In the genomic region with DNA sequence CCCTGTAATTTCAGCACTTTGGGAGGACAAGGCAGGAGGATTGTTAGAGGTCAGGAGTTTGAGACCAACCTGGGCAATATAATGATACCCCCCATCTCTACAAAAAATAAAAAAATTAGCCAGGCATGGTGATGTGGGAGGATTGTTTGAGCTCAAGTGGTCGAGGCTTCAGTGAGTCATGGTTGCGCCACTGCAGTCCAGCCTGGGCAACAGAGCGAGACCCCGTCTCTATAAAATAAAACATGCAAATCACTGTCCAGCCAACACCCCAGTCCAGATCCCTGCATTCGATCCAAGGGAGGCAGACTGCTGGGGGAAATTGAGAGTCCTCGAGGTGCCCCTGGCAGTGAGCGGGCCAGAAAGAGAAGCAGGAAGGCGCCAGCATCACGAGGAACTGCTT, we compare ENCODE assay signal across 23 cellular contexts. TPM values are rescaled to one million over a fixed set of nuclear protein-coding genes. Genes with fewer than 3 reads are reported as not detected.
DNase-seq lines count a peak whose midpoint lies in the region; ATAC-seq and TF ChIP-seq lines count a peak whose summit lies in the region.
"Had no signal": no experiment of that assay in that cellular context is flagged by ENCODE, and none has a peak within 500 bp of the region (broad histone marks: within the 10 kb centered on the region; RNA-seq: fewer than 3 reads in every experiment).

No MANE protein-coding gene starts in this region.

- H3K4me3 ChIP-seq in CD4-positive, CD25-positive, alpha-beta regulatory T cell (ENCODE audit: low read depth, low read length), result no peak overlapping the region
- no peak overlapping the region for H3K4me3 ChIP-seq in Caco-2 (ENCODE audit: low read depth, low read length)
- H3K4me3 ChIP-seq: MG63 had no signal

- peak overlapping the region; percentile 56 for H3K27ac Mint-ChIP-seq in activated CD4-positive, alpha-beta T cell treated with anti-CD3 and anti-CD28 coated beads, Interleukin-2, amount 10 ng/mL, durations not matched to agents 24 days and 14 days
- peak overlapping the region in 2 of 3 donors; percentile 25 to 58 for H3K27ac Mint-ChIP-seq in CD4-positive, CD25-positive, alpha-beta regulatory T cell
- H3K27ac Mint-ChIP-seq in activated T-helper 17 cell treated with anti-CD3 and anti-CD28 coated beads, Interleukin-2, amount 50 U/mL, for 72 hours, result peak overlapping the region; percentile 33
- H3K27ac Mint-ChIP-seq in progenitor cell of endocrine pancreas, result peak overlapping the region; percentile 56
- H3K27ac Mint-ChIP-seq in Caco-2 (ENCODE audit: unreplicated experiment), result no peak overlapping the region

- intact Hi-C loops in activated CD4-positive, alpha-beta T cell treated with anti-CD3 and anti-CD28 coated beads, Interleukin-2, amount 10 ng/mL, durations not matched to agents 24 days and 14 days (cut with micrococcal nuclease), result no loop called here
- intact Hi-C loops in Caco-2 (cut with micrococcal nuclease; ENCODE audit: unreplicated experiment), result no loop called here

- BruUV-seq in Caco-2 (replicated peaks; lab: Mats Ljungman, UMichigan), result no TSS peak

- no peak for TF ChIP-seq CTCF in progenitor cell of endocrine pancreas (IDR thresholded peaks at IDR 0.05; ENCODE audit: unreplicated experiment)
- TF ChIP-seq CTCF in GM10266 (IDR thresholded peaks at IDR 0.05; ENCODE audit: control insufficient read depth, insufficient read depth, low read depth, missing control alignments), result no peak
- no peak for TF ChIP-seq CTCF in Caco-2 (IDR thresholded peaks at IDR 0.05; ENCODE audit: insufficient read depth in 1 of 2, low read depth in 1 of 2, low read length in 1 of 2, severe bottlenecking in 1 of 2, unreplicated experiment in 1 of 2)

- DNase-seq in activated CD4-positive, alpha-beta T cell treated with anti-CD3 and anti-CD28 coated beads, Interleukin-2, amount 10 ng/mL, durations not matched to agents 24 days and 14 days, result no peak
- DNase-seq in activated CD4-positive, alpha-beta T cell treated with anti-CD3 and anti-CD28 coated beads for 48 hours, result no peak
- DNase-seq in CD4-positive, CD25-positive, alpha-beta regulatory T cell, result no peak
- no peak for DNase-seq in progenitor cell of endocrine pancreas (ENCODE audit: low spot score, unreplicated experiment)
- no peak for DNase-seq in GM10266 (ENCODE audit: extremely low spot score)
- no peak for DNase-seq in Caco-2
- no peak for DNase-seq in OCI-M2 (lab: John Stamatoyannopoulos, UW; ENCODE audit: unreplicated experiment)
- DNase-seq: 8988T, COR-L47, DMS153, EL, H9, Karpas-422, MG63, NCI-H1105, NCI-H187, NCI-H345, NCI-H526 treated with DMSO at 0.1 percent for 48 hours, SIG-M5 had no signal

- H3K9me3 Mint-ChIP-seq in activated CD4-positive, alpha-beta T cell treated with anti-CD3 and anti-CD28 coated beads, Interleukin-2, amount 10 ng/mL, durations not matched to agents 24 days and 14 days, result no peaks in the 10 kb centered on the region
- H3K9me3 Mint-ChIP-seq in CD4-positive, CD25-positive, alpha-beta regulatory T cell, result peaks cover 0 to 1% (median 0%) of the 10 kb centered on the region in 7 donors
- no peaks in the 10 kb centered on the region for H3K9me3 Mint-ChIP-seq in activated T-helper 17 cell treated with anti-CD3 and anti-CD28 coated beads, Interleukin-2, amount 50 U/mL, for 72 hours
- no peaks in the 10 kb centered on the region for H3K9me3 Mint-ChIP-seq in progenitor cell of endocrine pancreas (ENCODE audit: low read depth)
- no peaks in the 10 kb centered on the region for H3K9me3 Mint-ChIP-seq in Caco-2 (ENCODE audit: unreplicated experiment)
- H3K9me3 Mint-ChIP-seq: H9 had no signal

- POLR2A ChIA-PET in Caco-2 (lab: Charles Lee), result no interaction called here

- CTCF ChIA-PET in Caco-2 (lab: Charles Lee), result no interaction called here

- no peak overlapping the region for H3K4me3 Mint-ChIP-seq in activated CD4-positive, alpha-beta T cell treated with anti-CD3 and anti-CD28 coated beads, Interleukin-2, amount 10 ng/mL, durations not matched to agents 24 days and 14 days
- no peak overlapping the region for H3K4me3 Mint-ChIP-seq in CD4-positive, CD25-positive, alpha-beta regulatory T cell
- H3K4me3 Mint-ChIP-seq in activated T-helper 17 cell treated with anti-CD3 and anti-CD28 coated beads, Interleukin-2, amount 50 U/mL, for 72 hours, result no peak overlapping the region
- H3K4me3 Mint-ChIP-seq in progenitor cell of endocrine pancreas (ENCODE audit: low read depth) (no peak overlapping the region), Caco-2 (ENCODE audit: unreplicated experiment) (no peak overlapping the region)
- H3K4me3 Mint-ChIP-seq: H9 had no signal

- H3K4me1 ChIP-seq in CD4-positive, CD25-positive, alpha-beta regulatory T cell (ENCODE audit: control insufficient read depth, insufficient read depth, low read length, poor library complexity, severe bottlenecking), result peaks cover 10% of the 10 kb centered on the region
- peaks cover 7% of the 10 kb centered on the region; the same call in 1 of the 2 replicates for H3K4me1 ChIP-seq in Caco-2

- peaks cover 42% of the 10 kb centered on the region for H3K36me3 ChIP-seq in CD4-positive, CD25-positive, alpha-beta regulatory T cell (ENCODE audit: control insufficient read depth, insufficient read depth, low read length)
- H3K36me3 ChIP-seq in Caco-2 (ENCODE audit: control insufficient read depth, insufficient read depth, low read length), result peaks cover 6% of the 10 kb centered on the region

- no peaks in the 10 kb centered on the region for H3K27me3 ChIP-seq in CD4-positive, CD25-positive, alpha-beta regulatory T cell (ENCODE audit: control insufficient read depth, insufficient read depth, low read length)
- no peaks in the 10 kb centered on the region for H3K27me3 ChIP-seq in Caco-2 (replicated peaks; ENCODE audit: control insufficient read depth, insufficient read depth, low read length)
- H3K27me3 ChIP-seq: MG63 had no signal

- H3K9me3 ChIP-seq in CD4-positive, CD25-positive, alpha-beta regulatory T cell (ENCODE audit: control insufficient read depth in 2 of 2, low read length in 2 of 2), result no peaks in the 10 kb centered on the region
- H3K9me3 ChIP-seq in Caco-2, result no peaks in the 10 kb centered on the region
- H3K9me3 ChIP-seq: MG63 had no signal

- H3K4me1 Mint-ChIP-seq in activated CD4-positive, alpha-beta T cell treated with anti-CD3 and anti-CD28 coated beads, Interleukin-2, amount 10 ng/mL, durations not matched to agents 24 days and 14 days, result peaks cover 12% of the 10 kb centered on the region
- peaks cover 0 to 32% (median 10%) of the 10 kb centered on the region in 4 donors for H3K4me1 Mint-ChIP-seq in CD4-positive, CD25-positive, alpha-beta regulatory T cell
- peaks cover 16% of the 10 kb centered on the region for H3K4me1 Mint-ChIP-seq in activated T-helper 17 cell treated with anti-CD3 and anti-CD28 coated beads, Interleukin-2, amount 50 U/mL, for 72 hours
- H3K4me1 Mint-ChIP-seq in progenitor cell of endocrine pancreas (ENCODE audit: low read depth) (no peaks in the 10 kb centered on the region), Caco-2 (ENCODE audit: low read depth, unreplicated experiment) (peaks cover 13% of the 10 kb centered on the region)

- ATAC-seq in CD4-positive, CD25-positive, alpha-beta regulatory T cell (ENCODE audit: low read depth in 2 of 2), result no peak
- ATAC-seq in activated T-helper 17 cell treated with anti-CD3 and anti-CD28 coated beads, Interleukin-2, amount 50 U/mL, for 72 hours (replicated peaks), result no peak
- ATAC-seq: HepG2 had no signal

- H3K27me3 Mint-ChIP-seq in activated CD4-positive, alpha-beta T cell treated with anti-CD3 and anti-CD28 coated beads, Interleukin-2, amount 10 ng/mL, durations not matched to agents 24 days and 14 days, result no peaks in the 10 kb centered on the region
- no peaks in the 10 kb centered on the region for H3K27me3 Mint-ChIP-seq in CD4-positive, CD25-positive, alpha-beta regulatory T cell
- H3K27me3 Mint-ChIP-seq in activated T-helper 17 cell treated with anti-CD3 and anti-CD28 coated beads, Interleukin-2, amount 50 U/mL, for 72 hours, result no peaks in the 10 kb centered on the region
- no peaks in the 10 kb centered on the region for H3K27me3 Mint-ChIP-seq in progenitor cell of endocrine pancreas
- no peaks in the 10 kb centered on the region for H3K27me3 Mint-ChIP-seq in Caco-2 (ENCODE audit: insufficient read depth, unreplicated experiment)

- H3K27ac ChIP-seq in CD4-positive, CD25-positive, alpha-beta regulatory T cell (ENCODE audit: insufficient read depth, low read length, poor library complexity, severe bottlenecking), result no peak overlapping the region

- H3K36me3 Mint-ChIP-seq in activated CD4-positive, alpha-beta T cell treated with anti-CD3 and anti-CD28 coated beads, Interleukin-2, amount 10 ng/mL, durations not matched to agents 24 days and 14 days (ENCODE audit: low read depth), result peaks cover 34% of the 10 kb centered on the region
- peaks cover 11% of the 10 kb centered on the region for H3K36me3 Mint-ChIP-seq in CD4-positive, CD25-positive, alpha-beta regulatory T cell
- H3K36me3 Mint-ChIP-seq in activated T-helper 17 cell treated with anti-CD3 and anti-CD28 coated beads, Interleukin-2, amount 50 U/mL, for 72 hours (ENCODE audit: low read depth), result peaks cover 43% of the 10 kb centered on the region
- H3K36me3 Mint-ChIP-seq in progenitor cell of endocrine pancreas (ENCODE audit: insufficient read depth) (peaks cover 37% of the 10 kb centered on the region), Caco-2 (ENCODE audit: insufficient read depth, unreplicated experiment) (peaks cover 86% of the 10 kb centered on the region)

RNA-seq across cellular contexts. Expression of gene CYTH2, which starts 7.0 kb away (rescaled TPM):
- total RNA-seq in activated CD4-positive, alpha-beta T cell treated with anti-CD3 and anti-CD28 coated beads, Interleukin-2, amount 10 ng/mL, durations not matched to agents 24 days and 14 days, result 30.6 and 31.6 TPM in 2 replicates
- total RNA-seq in CD4-positive, CD25-positive, alpha-beta regulatory T cell, result 46.7 TPM
- 10 to 100 TPM; 24.2 to 35.0 (median 30.2) TPM for polyA plus RNA-seq in CD4-positive, CD25-positive, alpha-beta regulatory T cell
- 10 to 100 TPM; 30.6 to 35.4 TPM for total RNA-seq in activated T-helper 17 cell treated with anti-CD3 and anti-CD28 coated beads, Interleukin-2, amount 50 U/mL, for 72 hours
- 248 TPM in 2 replicates for total RNA-seq in progenitor cell of endocrine pancreas
- 74.6 and 81.3 TPM in 2 replicates for total RNA-seq in Caco-2 (2022)

RNA-seq across cellular contexts. Expression of gene KCNJ14, which starts 20.8 kb away (rescaled TPM):
- total RNA-seq in activated CD4-positive, alpha-beta T cell treated with anti-CD3 and anti-CD28 coated beads, Interleukin-2, amount 10 ng/mL, durations not matched to agents 24 days and 14 days, result 2.4 TPM in 2 replicates
- 2.2 TPM for total RNA-seq in CD4-positive, CD25-positive, alpha-beta regulatory T cell
- under 1 TPM in 3 of 4 donors, not detected in 1; 0.03 to 0.28 (median 0.18) TPM for polyA plus RNA-seq in CD4-positive, CD25-positive, alpha-beta regulatory T cell
- 1 to 10 TPM; 1.7 to 2.1 TPM for total RNA-seq in activated T-helper 17 cell treated with anti-CD3 and anti-CD28 coated beads, Interleukin-2, amount 50 U/mL, for 72 hours
- total RNA-seq in progenitor cell of endocrine pancreas (2.0 TPM in 2 replicates), Caco-2 (2022) (3.6 and 3.9 TPM in 2 replicates)

RNA-seq across cellular contexts. Expression of gene GRWD1, which starts 30.4 kb away (rescaled TPM):
- 89.1 and 90.6 TPM in 2 replicates for total RNA-seq in activated CD4-positive, alpha-beta T cell treated with anti-CD3 and anti-CD28 coated beads, Interleukin-2, amount 10 ng/mL, durations not matched to agents 24 days and 14 days
- 29.0 TPM for total RNA-seq in CD4-positive, CD25-positive, alpha-beta regulatory T cell
- 10 to 100 TPM; 33.9 to 52.9 (median 43.1) TPM for polyA plus RNA-seq in CD4-positive, CD25-positive, alpha-beta regulatory T cell
- 10 to 100 TPM; 34.9 to 72.9 TPM for total RNA-seq in activated T-helper 17 cell treated with anti-CD3 and anti-CD28 coated beads, Interleukin-2, amount 50 U/mL, for 72 hours
- total RNA-seq in progenitor cell of endocrine pancreas, result 35.7 and 35.9 TPM in 2 replicates
- total RNA-seq in Caco-2 (2022), result 77.3 and 77.4 TPM in 2 replicates

RNA-seq across cellular contexts. Expression of gene LMTK3, which starts 35.5 kb away (rescaled TPM):
- total RNA-seq in activated CD4-positive, alpha-beta T cell treated with anti-CD3 and anti-CD28 coated beads, Interleukin-2, amount 10 ng/mL, durations not matched to agents 24 days and 14 days, result 3.0 and 3.6 TPM in 2 replicates
- 6.3 TPM for total RNA-seq in CD4-positive, CD25-positive, alpha-beta regulatory T cell
- not detected for polyA plus RNA-seq in CD4-positive, CD25-positive, alpha-beta regulatory T cell
- total RNA-seq in activated T-helper 17 cell treated with anti-CD3 and anti-CD28 coated beads, Interleukin-2, amount 50 U/mL, for 72 hours, result 1 to 10 TPM; 3.8 to 5.9 TPM
- total RNA-seq in progenitor cell of endocrine pancreas (11.4 and 12.7 TPM in 2 replicates), Caco-2 (2022) (22.4 and 22.6 TPM in 2 replicates)
- total RNA-seq: RPMI7951 had no signal
- polyA plus RNA-seq: BJ had no signal
